In genomic region chr4:151429957-151430548, GRCh38 we compare ENCODE assay signal across 15 cellular contexts.
A peak's percentile ranks its signal among the peaks of the same experiment; 100 is the strongest.
DNase-seq lines count a peak whose midpoint lies in the region; ATAC-seq and TF ChIP-seq lines count a peak whose summit lies in the region.
"Had no signal": no experiment of that assay in that cellular context is flagged by ENCODE, and none has a peak within 500 bp of the region (broad histone marks: within the 10 kb centered on the region; RNA-seq: fewer than 3 reads in every experiment).

No MANE protein-coding gene starts in this region.

- TF ChIP-seq CTCF in GM12865 (IDR thresholded peaks at IDR 0.05; ENCODE audit: insufficient read depth, low read depth, low read length, missing control alignments), result no peak

- no peak overlapping the region for H3K4me3 ChIP-seq in GM12865 (ENCODE audit: low read depth, low read length)
- H3K4me3 ChIP-seq: colonic mucosa had no signal

- DNase-seq in GM12865 (ENCODE audit: low read depth), result peak; percentile 25
- DNase-seq in astrocyte of the hippocampus (ENCODE audit: low read depth, low spot score), result peak; percentile 53
- no peak for DNase-seq in glomerular visceral epithelial cell (ENCODE audit: extremely low spot score)
- DNase-seq in NCI-H128 (lab: John Stamatoyannopoulos, UW; ENCODE audit: unreplicated experiment), result no peak
- no peak for DNase-seq in activated T-cell treated with anti-CD3 and anti-CD28 coated beads, Interleukin-2, amount 50 U/mL, for 48 hours
- DNase-seq: activated CD4-positive, alpha-beta T cell treated with anti-CD3 and anti-CD28 coated beads, Interleukin-2, amount 10 ng/mL, durations not matched to agents 7 days and 5 days; activated naive CD4-positive, alpha-beta T cell treated with anti-CD3 and anti-CD28 coated beads for 36 hours; colonic mucosa; DND-41; IMR-90; NCI-H1930; SW 1271 had no signal

- ATAC-seq in GM19395 (IDR thresholded peaks at IDR 0.05; ENCODE audit: unreplicated experiment) (peak; percentile 93), HG02938 (IDR thresholded peaks at IDR 0.05; ENCODE audit: unreplicated experiment) (peak; percentile 82), HG03442 (IDR thresholded peaks at IDR 0.05; ENCODE audit: unreplicated experiment) (no peak)

Comparison
In these comparisons a context has a peak if more than half of its experiments do, and no peak if none do; other contexts are left out.
1. DNase-seq: peak in GM12865 (single experiment) and astrocyte of the hippocampus (single experiment); none in glomerular visceral epithelial cell (single experiment), NCI-H128 (single experiment) and activated T-cell treated with anti-CD3 and anti-CD28 coated beads, Interleukin-2, amount 50 U/mL, for 48 hours (0 of 2).